27 cellular contexts compared by ENCODE assay signal in genomic region chr5:142292808-142293207, GRCh38. TPM values are rescaled to one million over a fixed set of nuclear protein-coding genes. Genes with fewer than 3 reads are reported as not detected.
"Had no signal": no experiment of that assay in that cellular context is flagged by ENCODE, and none has a peak within 500 bp of the region (broad histone marks: within the 10 kb centered on the region; RNA-seq: fewer than 3 reads in every experiment).

No MANE protein-coding gene starts in this region.

- ATAC-seq: mucosa of descending colon; naive thymus-derived CD4-positive, alpha-beta T cell; natural killer cell treated with Interleukin-12 subunit alpha and Interleukin-12 subunit beta and Interleukin-15 and Interleukin-18, amount 100 ng/mL, for 72 hours; psoas muscle; stimulated activated naive B cell treated with anti-CD40 and anti-IgM and Interleukin-4, amounts not matched to agents 10 μg/mL and 1 μg/mL and 100 μg/mL, for 72 hours; stimulated activated naive CD8-positive, alpha-beta T cell treated with anti-CD3 and anti-CD28 coated beads, Interleukin-15, Interleukin-2, amounts not matched to agents 100 U/mL and 50 U/mL, for 24 hours had no signal

- H3K27ac Mint-ChIP-seq: naive thymus-derived CD4-positive, alpha-beta T cell; stimulated activated naive B cell treated with anti-CD40 and anti-IgM and Interleukin-4, amounts not matched to agents 10 μg/mL and 1 μg/mL and 100 μg/mL, for 72 hours had no signal

- H3K4me3 ChIP-seq: hepatocyte, left ventricle myocardium inferior, lung, mucosa of descending colon, psoas muscle, right lobe of liver, smooth muscle cell, stomach, testis, thyroid gland, transverse colon, upper lobe of left lung had no signal

- H3K27ac ChIP-seq: hepatocyte, left ventricle myocardium inferior, neutrophil, parathyroid adenoma, psoas muscle, right lobe of liver, stomach, testis, thyroid gland, transverse colon, upper lobe of left lung had no signal

- H3K4me2 ChIP-seq: hepatocyte, smooth muscle cell had no signal

- H3K27me3 ChIP-seq: hepatocyte, right lobe of liver, stomach, testis, thyroid gland, transverse colon, upper lobe of left lung had no signal

- H3K9me3 ChIP-seq: left ventricle myocardium inferior, mucosa of descending colon, neutrophil, psoas muscle, right lobe of liver, stomach, testis, thyroid gland, transverse colon, upper lobe of left lung had no signal

- FAIRE-seq: urothelium cell line had no signal

- H3K9me3 Mint-ChIP-seq: natural killer cell treated with Interleukin-12 subunit alpha and Interleukin-12 subunit beta and Interleukin-15 and Interleukin-18, amount 100 ng/mL, for 72 hours; neural crest cell; stimulated activated naive B cell treated with anti-CD40 and anti-IgM and Interleukin-4, amounts not matched to agents 10 μg/mL and 1 μg/mL and 100 μg/mL, for 72 hours had no signal

- H2AFZ ChIP-seq: hepatocyte, parathyroid adenoma had no signal

- H3K79me2 ChIP-seq: hepatocyte, parathyroid adenoma had no signal

- H3K36me3 ChIP-seq: left ventricle myocardium inferior, neutrophil, right lobe of liver, stomach, thyroid gland, transverse colon had no signal

- H3K36me3 Mint-ChIP-seq: naive thymus-derived CD4-positive, alpha-beta T cell; natural killer cell treated with Interleukin-12 subunit alpha and Interleukin-12 subunit beta and Interleukin-15 and Interleukin-18, amount 100 ng/mL, for 72 hours had no signal

- DNase-seq: islet precursor cell; left ventricle myocardium inferior; midbrain; mucosa of descending colon; naive thymus-derived CD4-positive, alpha-beta T cell; occipital lobe; psoas muscle; right lobe of liver; stimulated activated CD4-positive, alpha-beta T cell treated with anti-CD3 and anti-CD28 coated beads, Interleukin-1b, Interleukin-23, amount 100 ng/mL, for 48 hours; stimulated activated CD4-positive, alpha-beta T cell treated with anti-CD3 and anti-CD28 coated beads, Interleukin-2, amount 100 ng/mL, for 48 hours; stimulated activated CD4-positive, alpha-beta T cell treated with anti-CD3 and anti-CD28 coated beads, Interleukin-4, amount 100 ng/mL, for 4 hours; stimulated activated CD8-positive, alpha-beta memory T cell treated with anti-CD3 and anti-CD28 coated beads, Interleukin-4, amount 100 ng/mL, for 48 hours; stimulated activated naive B cell treated with anti-CD40 and anti-IgM and Interleukin-4, amounts not matched to agents 10 μg/mL and 1 μg/mL and 100 μg/mL, for 72 hours; stimulated activated naive CD8-positive, alpha-beta T cell treated with anti-CD3 and anti-CD28 coated beads, Interleukin-15, Interleukin-2, amounts not matched to agents 100 U/mL and 50 U/mL, for 24 hours; stomach; testis; thyroid gland; transverse colon; upper lobe of left lung had no signal

- H3K9ac ChIP-seq: parathyroid adenoma had no signal

- H3K4me3 Mint-ChIP-seq: natural killer cell treated with Interleukin-12 subunit alpha and Interleukin-12 subunit beta and Interleukin-15 and Interleukin-18, amount 100 ng/mL, for 72 hours; neural crest cell; stimulated activated naive B cell treated with anti-CD40 and anti-IgM and Interleukin-4, amounts not matched to agents 10 μg/mL and 1 μg/mL and 100 μg/mL, for 72 hours had no signal

- H3K4me1 ChIP-seq: parathyroid adenoma, right lobe of liver had no signal

RNA-seq across cellular contexts. Expression of gene SPRY4, which starts 32.0 kb away (rescaled TPM):
- polyA plus RNA-seq: naive thymus-derived CD4-positive, alpha-beta T cell had no signal
